ENCODE assay signal across 4 cellular contexts in the genomic region with DNA sequence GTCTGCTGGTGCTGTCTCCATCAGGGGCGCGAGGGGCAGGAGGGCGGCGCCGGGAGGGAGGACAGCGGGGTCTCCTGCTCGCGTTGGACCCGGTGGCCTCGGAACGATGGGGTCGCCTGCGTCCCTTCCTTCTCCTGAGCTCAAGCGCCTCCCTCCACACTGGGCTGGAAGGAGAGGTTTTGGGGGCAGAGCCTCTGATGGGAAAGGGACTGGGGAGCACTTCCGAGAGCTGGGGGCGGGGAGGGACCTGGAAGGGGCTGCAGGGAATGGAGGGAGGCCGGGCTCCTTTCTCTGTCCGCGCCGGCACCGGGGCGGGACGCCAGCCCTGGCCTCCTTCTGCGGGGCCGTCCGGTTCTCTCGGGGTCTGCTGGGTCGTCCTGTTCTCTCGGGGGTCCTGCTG. TPM values are rescaled to one million over a fixed set of nuclear protein-coding genes. Genes with fewer than 3 reads are reported as not detected.
"Had no signal": no experiment of that assay in that cellular context is flagged by ENCODE, and none has a peak within 500 bp of the region (broad histone marks: within the 10 kb centered on the region; RNA-seq: fewer than 3 reads in every experiment).

No MANE protein-coding gene starts in this region.

RNA-seq across cellular contexts. Expression of a gene that starts 4.0 kb away (rescaled TPM):
- total RNA-seq: HT-29, HT1080, IMR-90 had no signal
- polyA plus RNA-seq: IgD-negative memory B cell, IMR-90 had no signal
